Comparison of ENCODE assay signal across 1 cellular context in genomic region chr22:21641795-21642583, GRCh38.
TF ChIP-seq lines count a peak whose summit lies in the region.

TSS of gene SDF2L1 (plus strand) at chr22:21642302. CDS start at chr22:21642337, 35 bp downstream.

TF ChIP-seq in HepG2, 621 proteins besides CTCF, POLR2A, EP300 and RAD21 (continued from another document and continues in another):
- TF ChIP-seq KIAA2018 (CRISPR knock-in tag; IDR thresholded peaks at IDR 0.05; ENCODE audit: borderline replicate concordance) (no peak), FOXM1 (CRISPR knock-in tag; IDR thresholded peaks at IDR 0.05) (no peak), KLF11 (CRISPR knock-in tag; IDR thresholded peaks at IDR 0.05) (no peak), ATF1 (CRISPR knock-in tag; IDR thresholded peaks at IDR 0.05) (0 out of 2 replicates have a peak, but pooled peaks have one; percentile 37), RNF2 (conservative IDR thresholded peaks at IDR 0.05; ENCODE audit: low read depth) (peak; percentile 63; the same call in 1 of the 2 replicates), KDM2A (CRISPR knock-in tag; IDR thresholded peaks at IDR 0.05; ENCODE audit: borderline replicate concordance, low read depth) (peak; percentile 43; the same call in 1 of the 2 replicates), TBL1XR1 (IDR thresholded peaks at IDR 0.05; ENCODE audit: borderline replicate concordance, low read length, partially characterized antibody) (peak; percentile 22), ZNF644 (CRISPR knock-in tag; IDR thresholded peaks at IDR 0.05; ENCODE audit: low read depth) (no peak), CCDC6 (CRISPR knock-in tag; IDR thresholded peaks at IDR 0.05) (peak; percentile 76; the same call in 1 of the 2 replicates), ZFAT (CRISPR knock-in tag; conservative IDR thresholded peaks at IDR 0.05) (no peak), RBM22 (optimal IDR thresholded peaks at IDR 0.05; ENCODE audit: low read length) (no peak), SIN3B (IDR thresholded peaks at IDR 0.05; ENCODE audit: low read length) (no peak), SPEN (CRISPR knock-in tag; IDR thresholded peaks at IDR 0.05; ENCODE audit: low read depth) (no peak), KDM1A (CRISPR knock-in tag; IDR thresholded peaks at IDR 0.05) (no peak), ZNF619 (CRISPR knock-in tag; IDR thresholded peaks at IDR 0.05) (0 out of 2 replicates have a peak, but pooled peaks have one; percentile 34), HOXD1 (CRISPR knock-in tag; IDR thresholded peaks at IDR 0.05) (no peak), ZFP82 (CRISPR knock-in tag; IDR thresholded peaks at IDR 0.05; ENCODE audit: borderline replicate concordance) (no peak), ONECUT2 (CRISPR knock-in tag; IDR thresholded peaks at IDR 0.05) (no peak), SP140L (CRISPR knock-in tag; IDR thresholded peaks at IDR 0.05; ENCODE audit: borderline replicate concordance) (no peak), ZBTB40 (IDR thresholded peaks at IDR 0.05) (no peak), ZBTB40 (CRISPR knock-in tag; IDR thresholded peaks at IDR 0.05) (no peak; the same call in 1 of the 2 replicates), ATM (IDR thresholded peaks at IDR 0.05; ENCODE audit: borderline replicate concordance) (no peak), ZNF558 (CRISPR knock-in tag; IDR thresholded peaks at IDR 0.05; ENCODE audit: borderline replicate concordance) (no peak), ZNF780A (CRISPR knock-in tag; IDR thresholded peaks at IDR 0.05) (no peak), FOXP1 (IDR thresholded peaks at IDR 0.05) (no peak), FOXP1 (CRISPR knock-in tag; IDR thresholded peaks at IDR 0.05) (no peak), ZNF605 (CRISPR knock-in tag; IDR thresholded peaks at IDR 0.05) (no peak), HBP1 (CRISPR knock-in tag; IDR thresholded peaks at IDR 0.05; ENCODE audit: low read depth) (no peak), ZBTB26 (CRISPR knock-in tag; IDR thresholded peaks at IDR 0.05; ENCODE audit: borderline replicate concordance) (no peak), ISL2 (CRISPR knock-in tag; IDR thresholded peaks at IDR 0.05) (0 out of 2 replicates have a peak, but pooled peaks have one; percentile 12), FOXO1 (CRISPR knock-in tag; IDR thresholded peaks at IDR 0.05) (0 out of 2 replicates have a peak, but pooled peaks have one; percentile 17), SIN3A (IDR thresholded peaks at IDR 0.05; ENCODE audit: borderline replicate concordance, low read depth, low read length) (peak; percentile 91; the same call in 1 of the 2 replicates), ZNF609 (CRISPR knock-in tag; IDR thresholded peaks at IDR 0.05; ENCODE audit: borderline replicate concordance) (no peak; the same call in 1 of the 2 replicates), RCOR2 (CRISPR knock-in tag; IDR thresholded peaks at IDR 0.05) (no peak), NFIB (CRISPR knock-in tag; IDR thresholded peaks at IDR 0.05; ENCODE audit: borderline replicate concordance) (no peak), ESRRA (CRISPR knock-in tag; IDR thresholded peaks at IDR 0.05; ENCODE audit: low read depth) (no peak)
